In the genomic region with DNA sequence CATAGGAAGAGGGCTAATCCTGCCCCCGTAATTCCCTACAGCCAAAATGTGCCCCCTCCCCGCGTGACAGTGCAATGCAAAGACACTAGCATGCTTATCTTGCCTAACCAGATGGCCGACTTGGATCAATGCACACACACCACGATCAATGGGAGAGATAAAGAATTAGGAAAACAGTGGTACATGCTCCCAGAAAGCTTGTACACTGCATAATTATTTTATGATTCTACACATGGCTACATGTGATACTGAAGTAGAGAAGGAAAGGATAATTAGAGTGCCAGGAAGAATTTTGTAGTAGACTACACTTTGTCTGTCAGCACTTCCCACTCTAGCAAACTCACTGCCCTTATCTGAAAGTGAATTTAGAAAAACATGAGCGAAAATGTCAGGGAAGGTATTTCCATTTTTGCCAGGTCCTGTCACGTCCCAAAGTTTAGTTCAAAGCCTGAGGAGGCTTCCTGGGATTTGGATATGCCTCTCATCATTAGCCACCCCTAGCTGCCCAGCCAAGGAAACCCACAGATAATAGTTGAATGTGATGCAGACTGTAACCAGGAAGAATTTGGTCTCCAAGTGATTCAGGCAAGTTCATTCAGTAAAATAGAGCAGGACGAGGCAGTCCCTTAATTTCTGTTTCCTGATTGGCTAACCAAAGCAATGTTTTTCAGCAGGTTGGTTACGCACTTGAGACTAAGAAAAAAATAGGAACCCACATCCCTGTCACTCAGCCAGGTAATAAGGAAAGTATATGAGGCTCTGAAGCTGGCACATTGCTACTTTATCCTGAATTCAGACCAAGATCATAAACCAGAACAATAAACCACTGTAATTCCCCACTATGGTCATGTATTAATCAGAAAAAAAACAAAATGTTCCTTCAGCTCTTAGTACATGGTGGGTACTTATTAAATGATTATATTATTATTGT, we compare ENCODE assay signal across 18 cellular contexts.
DNase-seq lines count a peak whose midpoint lies in the region; ATAC-seq and TF ChIP-seq lines count a peak whose summit lies in the region.
"Had no signal": no experiment of that assay in that cellular context is flagged by ENCODE, and none has a peak within 500 bp of the region (broad histone marks: within the 10 kb centered on the region; RNA-seq: fewer than 3 reads in every experiment).

No MANE protein-coding gene starts in this region.

- CTCF ChIA-PET in A673 (lab: Charles Lee): no interaction called here

- peak; percentile 65 for DNase-seq in A673 (ENCODE audit: low spot score)
- peak in 72 of 76 experiments; percentile 1 to 82 (median 47) for DNase-seq in HUDEP-2 (lab: John Stamatoyannopoulos, UW; ENCODE audit: unreplicated experiment in 76 of 76)
- peak; percentile 54 for DNase-seq in SK-N-DZ (ENCODE audit: low spot score)
- peak; percentile 3 for DNase-seq in globus pallidus (ENCODE audit: low spot score)
- DNase-seq in HFFc6: no peak
- no peak for DNase-seq in activated T-cell treated with anti-CD3 and anti-CD28 coated beads, Interleukin-2, amount 50 U/mL, for 24 hours
- no peak for DNase-seq in aorta
- DNase-seq in HT-29 (ENCODE audit: low spot score): no peak
- DNase-seq: activated CD4-positive, alpha-beta T cell treated with anti-CD3 and anti-CD28 coated beads, Interleukin-2, amount 10 ng/mL, durations not matched to agents 24 days and 14 days; brain microvascular endothelial cell; dorsolateral prefrontal cortex; esophagus squamous epithelium; HCEC 1CT; NCI-H2227 treated with DMSO at 0.1 percent for 48 hours; SHP77 treated with DMSO at 0.1 percent for 48 hours; stomach had no signal

- H3K9me3 ChIP-seq in A673 (ENCODE audit: low read depth, low read length, poor library complexity, severe bottlenecking) (peaks cover 14% of the 10 kb centered on the region), aorta (ENCODE audit: control insufficient read depth, low read length) (no peaks in the 10 kb centered on the region)
- H3K9me3 ChIP-seq: esophagus squamous epithelium had no signal

- no peak overlapping the region for H3K4me3 ChIP-seq in A673 (ENCODE audit: low read depth, low read length, poor library complexity, severe bottlenecking)
- H3K4me3 ChIP-seq in aorta (ENCODE audit: low read length in 2 of 2): no peak overlapping the region
- H3K4me3 ChIP-seq: dorsolateral prefrontal cortex, esophagus squamous epithelium, right atrium auricular region, stomach had no signal

- H3K36me3 Mint-ChIP-seq in HFFc6 (ENCODE audit: low read depth): no peaks in the 10 kb centered on the region
- no peaks in the 10 kb centered on the region for H3K36me3 Mint-ChIP-seq in activated T-cell treated with anti-CD3 and anti-CD28 coated beads, Interleukin-2, amount 50 U/mL, for 24 hours (ENCODE audit: low read depth)
- H3K36me3 Mint-ChIP-seq: activated naive CD4-positive, alpha-beta T cell treated with anti-CD3 and anti-CD28 coated beads, Interleukin-2, amount 50 U/mL, for 24 hours had no signal

- no peak overlapping the region for H3K27ac Mint-ChIP-seq in HFFc6
- no peak overlapping the region for H3K27ac Mint-ChIP-seq in activated T-cell treated with anti-CD3 and anti-CD28 coated beads, Interleukin-2, amount 50 U/mL, for 24 hours
- H3K27ac Mint-ChIP-seq: activated CD4-positive, alpha-beta T cell treated with anti-CD3 and anti-CD28 coated beads, Interleukin-2, amount 10 ng/mL, durations not matched to agents 24 days and 14 days; activated naive CD4-positive, alpha-beta T cell treated with anti-CD3 and anti-CD28 coated beads, Interleukin-2, amount 50 U/mL, for 24 hours had no signal

- TF ChIP-seq CTCF in A673 (conservative IDR thresholded peaks at IDR 0.05; ENCODE audit: low read depth, low read length) (no peak), HFFc6 (IDR thresholded peaks at IDR 0.05) (no peak)

- POLR2A ChIA-PET in A673 (lab: Charles Lee; ENCODE audit: low non-redundant PET): no interaction called here

- WGBS in aorta, 2 donors: 46 to 47% methylated on average over 9 of the region's 9 CpGs

- no peaks in the 10 kb centered on the region for H3K4me1 Mint-ChIP-seq in HFFc6 (ENCODE audit: low read depth)
- H3K4me1 Mint-ChIP-seq in activated T-cell treated with anti-CD3 and anti-CD28 coated beads, Interleukin-2, amount 50 U/mL, for 24 hours (ENCODE audit: low read depth): peaks cover 2% of the 10 kb centered on the region
- H3K4me1 Mint-ChIP-seq: activated CD4-positive, alpha-beta T cell treated with anti-CD3 and anti-CD28 coated beads, Interleukin-2, amount 10 ng/mL, durations not matched to agents 24 days and 14 days; activated naive CD4-positive, alpha-beta T cell treated with anti-CD3 and anti-CD28 coated beads, Interleukin-2, amount 50 U/mL, for 24 hours had no signal

- no TSS peak for BruUV-seq in A673 (replicated peaks; lab: Mats Ljungman, UMichigan)

- H3K36me3 ChIP-seq in A673 (ENCODE audit: insufficient read depth, low read length, poor library complexity, severe bottlenecking) (no peaks in the 10 kb centered on the region), aorta (ENCODE audit: control insufficient read depth in 1 of 2, insufficient read depth in 2 of 2, low read length in 1 of 2) (no peaks in the 10 kb centered on the region)
- H3K36me3 ChIP-seq: brain microvascular endothelial cell, esophagus squamous epithelium, right atrium auricular region, stomach had no signal

- H3K27me3 ChIP-seq in A673 (replicated peaks; ENCODE audit: insufficient read depth, low read depth, low read length, poor library complexity) (no peaks in the 10 kb centered on the region), aorta (ENCODE audit: control insufficient read depth in 1 of 2, insufficient read depth in 2 of 2, low read length in 1 of 2) (peaks cover 0 to 2% of the 10 kb centered on the region in 2 donors)
- H3K27me3 ChIP-seq: brain microvascular endothelial cell, esophagus squamous epithelium, right atrium auricular region, stomach had no signal

- H3K4me3 Mint-ChIP-seq in HFFc6: no peak overlapping the region
- H3K4me3 Mint-ChIP-seq in activated T-cell treated with anti-CD3 and anti-CD28 coated beads, Interleukin-2, amount 50 U/mL, for 24 hours: no peak overlapping the region
- H3K4me3 Mint-ChIP-seq: activated CD4-positive, alpha-beta T cell treated with anti-CD3 and anti-CD28 coated beads, Interleukin-2, amount 10 ng/mL, durations not matched to agents 24 days and 14 days; activated naive CD4-positive, alpha-beta T cell treated with anti-CD3 and anti-CD28 coated beads, Interleukin-2, amount 50 U/mL, for 24 hours had no signal

- H3K27ac ChIP-seq in A673 (ENCODE audit: low read depth, low read length, poor library complexity, severe bottlenecking) (peak overlapping the region; percentile 95), aorta (ENCODE audit: low read depth in 1 of 2, low read length in 2 of 2) (no peak overlapping the region)
- H3K27ac ChIP-seq: brain microvascular endothelial cell, dorsolateral prefrontal cortex, esophagus squamous epithelium, right atrium auricular region, stomach had no signal

- intact Hi-C loops in A673 (cut with micrococcal nuclease; ENCODE audit: unreplicated experiment) (no loop called here), aorta (cut with DNase I) (no loop called here)

- H3K27me3 Mint-ChIP-seq in HFFc6 (ENCODE audit: insufficient read depth): no peaks in the 10 kb centered on the region
- peaks cover 25% of the 10 kb centered on the region for H3K27me3 Mint-ChIP-seq in activated T-cell treated with anti-CD3 and anti-CD28 coated beads, Interleukin-2, amount 50 U/mL, for 24 hours

- no peak for ATAC-seq in aorta (ENCODE audit: low FRiP score)

- peaks cover 48% of the 10 kb centered on the region for H3K4me1 ChIP-seq in A673 (ENCODE audit: insufficient read depth, low read length, poor library complexity, severe bottlenecking)
- H3K4me1 ChIP-seq in aorta (ENCODE audit: control insufficient read depth in 1 of 2, insufficient read depth in 2 of 2, low read length in 2 of 2): no peaks in the 10 kb centered on the region
- H3K4me1 ChIP-seq: esophagus squamous epithelium, right atrium auricular region, stomach had no signal

- peaks cover 45% of the 10 kb centered on the region for H3K9me3 Mint-ChIP-seq in HFFc6
- peaks cover 6% of the 10 kb centered on the region for H3K9me3 Mint-ChIP-seq in activated T-cell treated with anti-CD3 and anti-CD28 coated beads, Interleukin-2, amount 50 U/mL, for 24 hours

Comparison
In these comparisons a context has a peak if more than half of its experiments do, and no peak if none do; other contexts are left out.
1. DNase-seq: peak in A673 (single experiment), HUDEP-2 (72 of 76), SK-N-DZ (single experiment) and globus pallidus (single experiment); none in HFFc6 (single experiment), activated T-cell treated with anti-CD3 and anti-CD28 coated beads, Interleukin-2, amount 50 U/mL, for 24 hours (single experiment), aorta (0 of 2) and HT-29 (single experiment).